Comparison of ENCODE assay signal across 18 cellular contexts in the genomic region with DNA sequence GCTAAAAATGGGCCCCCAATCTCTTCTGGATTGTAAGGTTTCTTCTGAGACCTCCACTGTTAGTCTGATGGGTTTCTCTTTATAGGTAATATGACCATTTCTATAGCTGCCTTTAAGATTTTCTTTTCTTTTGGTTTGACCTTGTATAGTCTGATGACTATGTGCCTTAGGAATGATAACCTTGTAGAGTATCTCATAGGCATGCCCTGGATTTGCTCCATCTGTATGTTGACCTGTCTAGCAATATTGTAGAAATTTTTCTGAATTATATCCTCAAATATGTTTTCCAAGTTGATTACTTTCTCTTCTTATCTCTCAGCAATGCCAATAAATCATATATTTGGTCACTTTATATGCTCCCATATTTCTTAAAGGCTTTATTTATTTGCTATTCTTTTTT.
A peak's percentile ranks its signal among the peaks of the same experiment; 100 is the strongest.
DNase-seq lines count a peak whose midpoint lies in the region; ATAC-seq and TF ChIP-seq lines count a peak whose summit lies in the region.
"Had no signal": no experiment of that assay in that cellular context is flagged by ENCODE, and none has a peak within 500 bp of the region (broad histone marks: within the 10 kb centered on the region; RNA-seq: fewer than 3 reads in every experiment).

No MANE protein-coding gene starts in this region.

- intact Hi-C loops in lower leg skin (cut with DNase I; ENCODE audit: low total_unique reads) = no loop called here

- H3K27ac Mint-ChIP-seq in HFFc6 = no peak overlapping the region
- H3K27ac Mint-ChIP-seq: CD4-positive, alpha-beta memory T cell had no signal

- TF ChIP-seq POLR2A in lower leg skin (IDR thresholded peaks at IDR 0.05) = no peak

- peaks cover 44% of the 10 kb centered on the region for H3K4me1 Mint-ChIP-seq in HFFc6 (ENCODE audit: low read depth)
- H3K4me1 Mint-ChIP-seq: CD4-positive, alpha-beta memory T cell had no signal

- no peaks in the 10 kb centered on the region for H3K36me3 ChIP-seq in brain microvascular endothelial cell (replicated peaks)

- H3K27me3 ChIP-seq in brain microvascular endothelial cell (replicated peaks) = no peaks in the 10 kb centered on the region

- H3K27me3 Mint-ChIP-seq in HFFc6 (ENCODE audit: insufficient read depth) = no peaks in the 10 kb centered on the region
- H3K27me3 Mint-ChIP-seq: CD4-positive, alpha-beta memory T cell had no signal

- no peak overlapping the region for H3K27ac ChIP-seq in brain microvascular endothelial cell
- H3K27ac ChIP-seq: GM23248 had no signal

- in situ Hi-C loops in brain microvascular endothelial cell (cut with HindIII; ENCODE audit: low pct_ligation_motif_present, low sequenced_read_pairs) = no loop called here

- peaks cover 29% of the 10 kb centered on the region for H3K36me3 Mint-ChIP-seq in HFFc6 (ENCODE audit: low read depth)
- H3K36me3 Mint-ChIP-seq: CD4-positive, alpha-beta memory T cell had no signal

- no peak overlapping the region for H3K4me3 Mint-ChIP-seq in HFFc6
- H3K4me3 Mint-ChIP-seq: CD4-positive, alpha-beta memory T cell had no signal

- ATAC-seq in HG03025 (IDR thresholded peaks at IDR 0.05; ENCODE audit: low FRiP score, unreplicated experiment) = no peak

- H3K9me3 Mint-ChIP-seq in HFFc6 = peaks cover 34% of the 10 kb centered on the region

- DNase-seq in EH (ENCODE audit: low read depth) (peak; percentile 20), HFFc6 (peak; percentile 13), M059J (ENCODE audit: low read depth) (peak; percentile 32), brain microvascular endothelial cell (peak; percentile 3), DMS114 treated with DMSO at 0.1 percent for 48 hours (lab: John Stamatoyannopoulos, UW; ENCODE audit: unreplicated experiment) (no peak), MV-4-11 (lab: John Stamatoyannopoulos, UW) (no peak), lower leg skin (ENCODE audit: low spot score in 2 of 2) (no peak)
- DNase-seq: 8988T; C1 segment of cervical spinal cord; Calu3; CD4-positive, alpha-beta memory T cell; COR-L47; DMS153; DND-41; GM23248; H7; HCEC 1CT had no signal

- TF ChIP-seq CTCF in HFFc6 (IDR thresholded peaks at IDR 0.05) (no peak), brain microvascular endothelial cell (IDR thresholded peaks at IDR 0.05; ENCODE audit: low read depth, low read length, missing control alignments) (no peak), lower leg skin (IDR thresholded peaks at IDR 0.05) (no peak)

- no peak overlapping the region for H3K4me3 ChIP-seq in brain microvascular endothelial cell (ENCODE audit: low read depth, low read length)
- no peak overlapping the region for H3K4me3 ChIP-seq in lower leg skin (ENCODE audit: low read depth, poor library complexity, severe bottlenecking)
- H3K4me3 ChIP-seq: GM23248 had no signal

Comparison
In these comparisons a context has a peak if more than half of its experiments do, and no peak if none do; other contexts are left out.
1. DNase-seq: peak in EH (single experiment), HFFc6 (single experiment), M059J (single experiment) and brain microvascular endothelial cell (single experiment); none in DMS114 treated with DMSO at 0.1 percent for 48 hours (single experiment), MV-4-11 (single experiment) and lower leg skin (0 of 2).